Comparison of ENCODE assay signal across 22 cellular contexts in genomic region chr3:123616593-123616992, GRCh38. TPM values are rescaled to one million over a fixed set of nuclear protein-coding genes. Genes with fewer than 3 reads are reported as not detected.
DNase-seq lines count a peak whose midpoint lies in the region; ATAC-seq and TF ChIP-seq lines count a peak whose summit lies in the region.
"Had no signal": no experiment of that assay in that cellular context is flagged by ENCODE, and none has a peak within 500 bp of the region (broad histone marks: within the 10 kb centered on the region; RNA-seq: fewer than 3 reads in every experiment).

No MANE protein-coding gene starts in this region.

- peaks cover 5% of the 10 kb centered on the region for H3F3A ChIP-seq in smooth muscle cell (ENCODE audit: low read depth)

- peak overlapping the region; percentile 67 to 80 for H3K27ac ChIP-seq in tibial artery
- no peak overlapping the region for H3K27ac ChIP-seq in smooth muscle cell (ENCODE audit: low read depth)
- H3K27ac ChIP-seq: BLaER1 treated with 17β-estradiol and CSF1 and Interleukin-3, amounts not matched to agents 10 nM and 100 nM; GM23248 had no signal

- peaks cover 0 to 96% (median 50%) of the 10 kb centered on the region in 4 donors for H3K4me1 ChIP-seq in tibial artery
- peaks cover 3% of the 10 kb centered on the region for H3K4me1 ChIP-seq in smooth muscle cell (ENCODE audit: low read depth)

- no peaks in the 10 kb centered on the region for H3K9me3 Mint-ChIP-seq in endothelial cell (ENCODE audit: unreplicated experiment)
- H3K9me3 Mint-ChIP-seq: CD4-positive, alpha-beta T cell had no signal

- H3K36me3 ChIP-seq in tibial artery (peaks cover 23 to 48% (median 45%) of the 10 kb centered on the region in 3 donors), smooth muscle cell (ENCODE audit: low read depth) (peaks cover 4% of the 10 kb centered on the region)

- no peak for TF ChIP-seq EP300 in Ishikawa (IDR thresholded peaks at IDR 0.05; ENCODE audit: borderline replicate concordance)

- no peaks in the 10 kb centered on the region for H3K36me3 Mint-ChIP-seq in endothelial cell (ENCODE audit: low read depth, unreplicated experiment)

- no peak for ATAC-seq in GM21367 (IDR thresholded peaks at IDR 0.05; ENCODE audit: unreplicated experiment)

- H3K4me3 ChIP-seq in AG04449 (ENCODE audit: low read depth, low read length) (peak overlapping the region; percentile 7), tibial artery (no peak overlapping the region), smooth muscle cell (no peak overlapping the region)
- H3K4me3 ChIP-seq: BLaER1 treated with 17β-estradiol and CSF1 and Interleukin-3, amounts not matched to agents 10 nM and 100 nM; GM23248 had no signal

- POLR2A ChIA-PET in AG04449 (lab: Yijun Ruan, JAX), result no interaction called here

- no peak for TF ChIP-seq RAD21 in Ishikawa (IDR thresholded peaks at IDR 0.05; ENCODE audit: low read depth)

- H2AFZ ChIP-seq in smooth muscle cell (ENCODE audit: low read depth), result no peak overlapping the region
- H2AFZ ChIP-seq: GM23248 had no signal

- no peak overlapping the region for H3K4me2 ChIP-seq in smooth muscle cell

- CTCF ChIA-PET in AG04449 (lab: Yijun Ruan, JAX), result interaction anchor here (1.0 to 1.6 kb wide), 2 partner anchors 102 to 107 kb away, joined by 3 to 4 read pairs; no protein-coding TSS in a partner anchor

- intact Hi-C loops in tibial artery (cut with DNase I; ENCODE audit: low total_unique reads), result no loop called here

- H3K27ac Mint-ChIP-seq in endothelial cell (ENCODE audit: unreplicated experiment), result no peak overlapping the region
- H3K27ac Mint-ChIP-seq: CD4-positive, alpha-beta T cell had no signal

- H3K27me3 Mint-ChIP-seq in endothelial cell (ENCODE audit: unreplicated experiment), result peaks cover 3% of the 10 kb centered on the region
- H3K27me3 Mint-ChIP-seq: CD4-positive, alpha-beta T cell had no signal

- no peak for DNase-seq in AG04449 (ENCODE audit: low read depth, low spot score)
- DNase-seq in left kidney (ENCODE audit: low read depth, low spot score), result peak; percentile 45
- DNase-seq in tibial artery, result no peak
- DNase-seq in smooth muscle cell (lab: John Stamatoyannopoulos, UW; ENCODE audit: unreplicated experiment), result no peak
- no peak for DNase-seq in endothelial cell (ENCODE audit: low spot score)
- DNase-seq: AML-193; CD4-positive, alpha-beta T cell; DMS53; GM23248; H7; KBM-7; MV-4-11; NCI-H1105; NCI-H146; NCI-H1930; NCI-H446; NCI-H524 treated with DMSO at 0.1 percent for 48 hours; NCI-H774; SIG-M5 had no signal

- H3K27me3 ChIP-seq in tibial artery (no peaks in the 10 kb centered on the region), smooth muscle cell (ENCODE audit: low read depth) (no peaks in the 10 kb centered on the region)
- H3K27me3 ChIP-seq: BLaER1 treated with 17β-estradiol and CSF1 and Interleukin-3, amounts not matched to agents 10 nM and 100 nM had no signal

- H3K9me3 ChIP-seq in tibial artery (no peaks in the 10 kb centered on the region), smooth muscle cell (replicated peaks; ENCODE audit: low read depth) (no peaks in the 10 kb centered on the region)
- H3K9me3 ChIP-seq: BLaER1 treated with 17β-estradiol and CSF1 and Interleukin-3, amounts not matched to agents 10 nM and 100 nM had no signal

- H3K79me2 ChIP-seq in smooth muscle cell (ENCODE audit: low read depth), result no peaks in the 10 kb centered on the region

- H3K9ac ChIP-seq in smooth muscle cell (ENCODE audit: low read depth), result no peak overlapping the region
- H3K9ac ChIP-seq: BLaER1 treated with 17β-estradiol and CSF1 and Interleukin-3, amounts not matched to agents 10 nM and 100 nM; GM23248 had no signal

- TF ChIP-seq CTCF in AG04449 (IDR thresholded peaks at IDR 0.05; ENCODE audit: insufficient read depth, low read length, missing control alignments) (no peak), tibial artery (IDR thresholded peaks at IDR 0.05) (no peak), smooth muscle cell (IDR thresholded peaks at IDR 0.05; ENCODE audit: borderline replicate concordance, insufficient read depth, poor library complexity, severe bottlenecking) (no peak), endothelial cell (IDR thresholded peaks at IDR 0.05; ENCODE audit: unreplicated experiment) (no peak)

- H4K20me1 ChIP-seq in smooth muscle cell (ENCODE audit: low read depth), result no peaks in the 10 kb centered on the region

- WGBS in smooth muscle cell (ENCODE audit: low lambda C conversion rate), result 91% methylated on average over 6 of the region's 6 CpGs

- H3K4me3 Mint-ChIP-seq in endothelial cell (ENCODE audit: unreplicated experiment), result no peak overlapping the region
- H3K4me3 Mint-ChIP-seq: CD4-positive, alpha-beta T cell had no signal

- H3K4me1 Mint-ChIP-seq in endothelial cell (ENCODE audit: unreplicated experiment), result peaks cover 31% of the 10 kb centered on the region

TF ChIP-seq in Ishikawa, 13 proteins besides CTCF, POLR2A, EP300 and RAD21:
- TF ChIP-seq EGR1 (IDR thresholded peaks at IDR 0.05) (no peak), REST (IDR thresholded peaks at IDR 0.05; ENCODE audit: low read depth) (no peak), YY1 (IDR thresholded peaks at IDR 0.05; ENCODE audit: low read depth) (no peak), ZBTB7A (IDR thresholded peaks at IDR 0.05; ENCODE audit: low read depth) (no peak), TAF1 (IDR thresholded peaks at IDR 0.05; ENCODE audit: low read depth) (no peak), CREB1 (IDR thresholded peaks at IDR 0.05; ENCODE audit: low read depth) (no peak), FOXM1 (IDR thresholded peaks at IDR 0.05; ENCODE audit: borderline replicate concordance, low read depth) (no peak), NFIC (IDR thresholded peaks at IDR 0.05) (peak; percentile 47), CEBPB (IDR thresholded peaks at IDR 0.05) (no peak)
- TF ChIP-seq, protein P1, sequence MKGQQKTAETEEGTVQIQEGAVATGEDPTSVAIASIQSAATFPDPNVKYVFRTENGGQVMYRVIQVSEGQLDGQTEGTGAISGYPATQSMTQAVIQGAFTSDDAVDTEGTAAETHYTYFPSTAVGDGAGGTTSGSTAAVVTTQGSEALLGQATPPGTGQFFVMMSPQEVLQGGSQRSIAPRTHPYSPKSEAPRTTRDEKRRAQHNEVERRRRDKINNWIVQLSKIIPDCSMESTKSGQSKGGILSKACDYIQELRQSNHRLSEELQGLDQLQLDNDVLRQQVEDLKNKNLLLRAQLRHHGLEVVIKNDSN (IDR thresholded peaks at IDR 0.05), result 0 out of 2 replicates have a peak, but pooled peaks have one; percentile 17
- TF ChIP-seq, protein P2, sequence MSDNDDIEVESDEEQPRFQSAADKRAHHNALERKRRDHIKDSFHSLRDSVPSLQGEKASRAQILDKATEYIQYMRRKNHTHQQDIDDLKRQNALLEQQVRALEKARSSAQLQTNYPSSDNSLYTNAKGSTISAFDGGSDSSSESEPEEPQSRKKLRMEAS (IDR thresholded peaks at IDR 0.05), result no peak

RNA-seq across cellular contexts. Expression of gene HACD2, which starts 31.7 kb away (rescaled TPM):
- total RNA-seq in smooth muscle cell (25.7 and 28.3 TPM in 2 replicates), endothelial cell (ENCODE audit: unreplicated experiment) (13.9 TPM)
- 9.5 and 12.3 TPM in 2 replicates for polyA plus RNA-seq in smooth muscle cell
